In the genomic region with DNA sequence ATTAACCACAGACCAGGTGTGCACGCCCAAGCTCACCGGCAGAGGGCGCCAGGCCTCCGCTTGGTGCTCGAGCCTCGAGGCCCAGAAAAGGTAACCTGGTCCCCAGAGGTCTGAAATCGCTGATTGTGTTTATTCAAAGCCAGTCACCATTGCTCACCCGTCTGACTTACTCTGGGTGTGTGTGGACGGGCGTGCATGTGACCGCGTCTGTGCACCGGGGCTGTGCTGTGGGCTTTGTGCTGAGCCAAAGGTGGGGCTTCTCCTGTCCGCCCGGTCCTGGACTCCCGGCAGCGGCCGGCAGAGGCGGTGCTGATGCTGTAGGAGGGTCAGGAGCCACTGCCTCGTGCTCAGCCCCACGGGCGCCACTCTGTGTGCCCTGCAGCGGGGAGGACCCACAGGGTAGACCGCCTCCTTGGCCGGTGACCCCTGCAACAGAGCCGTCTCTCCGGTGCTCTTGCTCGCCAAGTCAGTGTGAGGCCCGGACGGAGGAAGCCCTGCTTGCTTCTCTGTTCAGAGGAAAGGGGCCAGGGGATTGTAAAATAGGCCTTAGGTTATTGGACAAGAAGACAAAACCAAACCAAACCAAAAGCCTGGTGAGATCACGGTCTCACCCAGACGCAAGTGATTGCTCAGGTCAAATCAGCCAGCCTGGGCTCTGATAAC, we compare ENCODE assay signal across 8 cellular contexts. TPM values are rescaled to one million over a fixed set of nuclear protein-coding genes. Genes with fewer than 3 reads are reported as not detected.
DNase-seq lines count a peak whose midpoint lies in the region; ATAC-seq and TF ChIP-seq lines count a peak whose summit lies in the region.

No MANE protein-coding gene starts in this region.

- no peaks in the 10 kb centered on the region for H3K36me3 Mint-ChIP-seq in activated T-helper 2 cell treated with anti-CD3 and anti-CD28 coated beads, Interferon-gamma antibody, Interleukin-2, Interleukin-4, amounts not matched to agents 10 μg/mL and 5 μg/mL and 100 μg/mL, durations not matched to agents 14 hours and 24 hours and 36 hours (ENCODE audit: low read depth)
- H3K36me3 Mint-ChIP-seq in nephron progenitor cell (ENCODE audit: low read depth), result no peaks in the 10 kb centered on the region

- peak overlapping the region; percentile 90 for H3K9ac ChIP-seq in Karpas-422 (ENCODE audit: low read length)

- H3K36me3 ChIP-seq in Karpas-422 (ENCODE audit: insufficient read depth, low read length) (no peaks in the 10 kb centered on the region), Peyer's patch (no peaks in the 10 kb centered on the region)

- H3K79me2 ChIP-seq in Karpas-422 (ENCODE audit: low read length), result no peaks in the 10 kb centered on the region

- H3K4me1 ChIP-seq in Karpas-422 (ENCODE audit: low read length) (peaks cover 78% of the 10 kb centered on the region), Peyer's patch (peaks cover 3 to 58% (median 16%) of the 10 kb centered on the region in 4 donors)

- no peaks in the 10 kb centered on the region for H3K27me3 Mint-ChIP-seq in activated T-helper 2 cell treated with anti-CD3 and anti-CD28 coated beads, Interferon-gamma antibody, Interleukin-2, Interleukin-4, amounts not matched to agents 10 μg/mL and 5 μg/mL and 100 μg/mL, durations not matched to agents 14 hours and 24 hours and 36 hours (ENCODE audit: low read depth)
- no peaks in the 10 kb centered on the region for H3K27me3 Mint-ChIP-seq in nephron progenitor cell (ENCODE audit: low read depth, poor library complexity)
- H3K27me3 Mint-ChIP-seq in stimulated activated naive CD8-positive, alpha-beta T cell treated with anti-CD3 and anti-CD28 coated beads, Interleukin-15, amount 100 ng/mL, for 72 hours, result no peaks in the 10 kb centered on the region

- H3K4me3 ChIP-seq in Karpas-422 (ENCODE audit: low read length), result peak overlapping the region; percentile 69
- H3K4me3 ChIP-seq in Peyer's patch, result peak overlapping the region; percentile 20 to 42 (median 26)
- peak overlapping the region; percentile 40 for H3K4me3 ChIP-seq in fibroblast of the aortic adventitia (ENCODE audit: low read depth, low read length)

- H3K9me2 ChIP-seq in Karpas-422 (replicated peaks; ENCODE audit: insufficient read depth, low read length), result no peaks in the 10 kb centered on the region

- intact Hi-C loops in activated T-helper 2 cell treated with anti-CD3 and anti-CD28 coated beads, Interferon-gamma antibody, Interleukin-2, Interleukin-4, amounts not matched to agents 10 μg/mL and 5 μg/mL and 100 μg/mL, durations not matched to agents 14 hours and 24 hours and 36 hours (cut with micrococcal nuclease), result loop anchor here (1.0 kb wide), 4 partner anchors 14 to 65 kb away; no protein-coding TSS in a partner anchor

- peak overlapping the region; percentile 69 for H3K27ac Mint-ChIP-seq in activated T-helper 2 cell treated with anti-CD3 and anti-CD28 coated beads, Interferon-gamma antibody, Interleukin-2, Interleukin-4, amounts not matched to agents 10 μg/mL and 5 μg/mL and 100 μg/mL, durations not matched to agents 14 hours and 24 hours and 36 hours
- no peak overlapping the region for H3K27ac Mint-ChIP-seq in nephron progenitor cell
- peak overlapping the region; percentile 83 to 93 for H3K27ac Mint-ChIP-seq in stimulated activated naive CD8-positive, alpha-beta T cell treated with anti-CD3 and anti-CD28 coated beads, Interleukin-15, amount 100 ng/mL, for 72 hours

- TF ChIP-seq POLR2A in Peyer's patch (IDR thresholded peaks at IDR 0.05), result peak in 1 of 2 donors; percentile 40

- H4K20me1 ChIP-seq in Karpas-422 (ENCODE audit: insufficient read depth, low read depth, low read length), result no peaks in the 10 kb centered on the region

- TF ChIP-seq CTCF in Peyer's patch (IDR thresholded peaks at IDR 0.05), result peak; percentile 98 to 100 (median 99)
- TF ChIP-seq CTCF in fibroblast of the aortic adventitia (IDR thresholded peaks at IDR 0.05; ENCODE audit: insufficient read depth, low read length), result peak; percentile 88
- peak; percentile 94 for TF ChIP-seq CTCF in nephron progenitor cell (IDR thresholded peaks at IDR 0.05)

- H3K9me3 Mint-ChIP-seq in activated T-helper 2 cell treated with anti-CD3 and anti-CD28 coated beads, Interferon-gamma antibody, Interleukin-2, Interleukin-4, amounts not matched to agents 10 μg/mL and 5 μg/mL and 100 μg/mL, durations not matched to agents 14 hours and 24 hours and 36 hours, result no peaks in the 10 kb centered on the region
- H3K9me3 Mint-ChIP-seq in nephron progenitor cell, result no peaks in the 10 kb centered on the region
- no peaks in the 10 kb centered on the region for H3K9me3 Mint-ChIP-seq in stimulated activated naive CD8-positive, alpha-beta T cell treated with anti-CD3 and anti-CD28 coated beads, Interleukin-15, amount 100 ng/mL, for 72 hours

- peak; percentile 40 for ATAC-seq in GM21786 (IDR thresholded peaks at IDR 0.05; ENCODE audit: unreplicated experiment)
- peak; percentile 77 for ATAC-seq in stimulated activated naive CD8-positive, alpha-beta T cell treated with anti-CD3 and anti-CD28 coated beads, Interleukin-15, amount 100 ng/mL, for 72 hours

- H3K27me3 ChIP-seq in Karpas-422 (ENCODE audit: low read length), result no peaks in the 10 kb centered on the region
- H3K27me3 ChIP-seq in Peyer's patch, result no peaks in the 10 kb centered on the region

- H3K4me3 Mint-ChIP-seq in activated T-helper 2 cell treated with anti-CD3 and anti-CD28 coated beads, Interferon-gamma antibody, Interleukin-2, Interleukin-4, amounts not matched to agents 10 μg/mL and 5 μg/mL and 100 μg/mL, durations not matched to agents 14 hours and 24 hours and 36 hours (ENCODE audit: low read depth), result peak overlapping the region; percentile 50
- H3K4me3 Mint-ChIP-seq in nephron progenitor cell, result peak overlapping the region; percentile 47
- H3K4me3 Mint-ChIP-seq in stimulated activated naive CD8-positive, alpha-beta T cell treated with anti-CD3 and anti-CD28 coated beads, Interleukin-15, amount 100 ng/mL, for 72 hours, result peak overlapping the region; percentile 76 to 89

- H3K9me3 ChIP-seq in Karpas-422 (ENCODE audit: low read length) (no peaks in the 10 kb centered on the region), Peyer's patch (no peaks in the 10 kb centered on the region)

- no peak overlapping the region for H2AFZ ChIP-seq in Karpas-422 (ENCODE audit: low read length)

- H3K4me1 Mint-ChIP-seq in activated T-helper 2 cell treated with anti-CD3 and anti-CD28 coated beads, Interferon-gamma antibody, Interleukin-2, Interleukin-4, amounts not matched to agents 10 μg/mL and 5 μg/mL and 100 μg/mL, durations not matched to agents 14 hours and 24 hours and 36 hours (ENCODE audit: low read depth), result peaks cover 57% of the 10 kb centered on the region
- H3K4me1 Mint-ChIP-seq in nephron progenitor cell, result peaks cover 68% of the 10 kb centered on the region
- peaks cover 78% of the 10 kb centered on the region for H3K4me1 Mint-ChIP-seq in stimulated activated naive CD8-positive, alpha-beta T cell treated with anti-CD3 and anti-CD28 coated beads, Interleukin-15, amount 100 ng/mL, for 72 hours

- peak overlapping the region; percentile 92 for H3K4me2 ChIP-seq in Karpas-422 (ENCODE audit: low read depth, low read length, poor library complexity, severe bottlenecking)

- DNase-seq in DMS79 (lab: John Stamatoyannopoulos, UW) (peak; percentile 45), Karpas-422 (peak; percentile 97), Peyer's patch (peak; percentile 91 to 96 (median 95)), fibroblast of the aortic adventitia (ENCODE audit: low read depth) (peak; percentile 86), nephron progenitor cell (peak; percentile 91)
- peak; percentile 84 for DNase-seq in activated T-helper 2 cell treated with anti-CD3 and anti-CD28 coated beads, Interferon-gamma antibody, Interleukin-2, Interleukin-4, amounts not matched to agents 10 μg/mL and 5 μg/mL and 100 μg/mL, durations not matched to agents 14 hours and 24 hours and 36 hours (ENCODE audit: low spot score)
- peak; percentile 89 to 91 for DNase-seq in stimulated activated naive CD8-positive, alpha-beta T cell treated with anti-CD3 and anti-CD28 coated beads, Interleukin-15, amount 100 ng/mL, for 72 hours

- H3K27ac ChIP-seq in Karpas-422 (ENCODE audit: low read length) (peak overlapping the region; percentile 95), Peyer's patch (peak overlapping the region; percentile 66 to 85 (median 75))

RNA-seq across cellular contexts. Expression of gene BTG2, which starts 32.0 kb away (rescaled TPM):
- total RNA-seq in Karpas-422 (2014; rRNA removed; shearing (Covaris generic); ENCODE audit: low replicate concordance), result 245 and 258 TPM in 2 replicates
- total RNA-seq in Peyer's patch (100 to 1,000 TPM in 1 of 4 donors, 10 to 100 TPM in 3; 45.0 to 129 (median 58.8) TPM), fibroblast of the aortic adventitia (ENCODE audit: low replicate concordance) (16.7 and 18.2 TPM in 2 replicates)
- total RNA-seq in activated T-helper 2 cell treated with anti-CD3 and anti-CD28 coated beads, Interferon-gamma antibody, Interleukin-2, Interleukin-4, amounts not matched to agents 10 μg/mL and 5 μg/mL and 100 μg/mL, durations not matched to agents 14 hours and 24 hours and 36 hours, result 98.1 and 98.8 TPM in 2 replicates

RNA-seq across cellular contexts. Expression of gene CHIT1, which starts 43.9 kb away (rescaled TPM):
- 0.89 and 15.2 TPM in 2 replicates for total RNA-seq in Karpas-422 (2014; rRNA removed; shearing (Covaris generic); ENCODE audit: low replicate concordance)
- total RNA-seq in Peyer's patch (1 to 10 TPM in 1 of 4 donors, under 1 TPM in 1, not detected in 2; 0.67 to 4.1 TPM), fibroblast of the aortic adventitia (ENCODE audit: low replicate concordance) (not detected in 2 replicates)
- total RNA-seq in activated T-helper 2 cell treated with anti-CD3 and anti-CD28 coated beads, Interferon-gamma antibody, Interleukin-2, Interleukin-4, amounts not matched to agents 10 μg/mL and 5 μg/mL and 100 μg/mL, durations not matched to agents 14 hours and 24 hours and 36 hours, result 0.09 and 0.34 TPM in 2 replicates

Comparison
In these comparisons a context has a peak if more than half of its experiments do, and no peak if none do; other contexts are left out.
1. Peak in every context shown above with its lines: DNase-seq, ATAC-seq, H3K4me3 ChIP-seq and H3K27ac ChIP-seq.
2. DNase-seq: peak in every context shown above with its lines; median percentile 97 in Karpas-422; 95 in Peyer's patch; 91 in nephron progenitor cell; 90 in stimulated activated naive CD8-positive, alpha-beta T cell treated with anti-CD3 and anti-CD28 coated beads, Interleukin-15, amount 100 ng/mL, for 72 hours; 86 in fibroblast of the aortic adventitia; 84 in activated T-helper 2 cell treated with anti-CD3 and anti-CD28 coated beads, Interferon-gamma antibody, Interleukin-2, Interleukin-4, amounts not matched to agents 10 μg/mL and 5 μg/mL and 100 μg/mL, durations not matched to agents 14 hours and 24 hours and 36 hours; 45 in DMS79.